Comparison of ENCODE assay signal across 30 cellular contexts in the genomic region with DNA sequence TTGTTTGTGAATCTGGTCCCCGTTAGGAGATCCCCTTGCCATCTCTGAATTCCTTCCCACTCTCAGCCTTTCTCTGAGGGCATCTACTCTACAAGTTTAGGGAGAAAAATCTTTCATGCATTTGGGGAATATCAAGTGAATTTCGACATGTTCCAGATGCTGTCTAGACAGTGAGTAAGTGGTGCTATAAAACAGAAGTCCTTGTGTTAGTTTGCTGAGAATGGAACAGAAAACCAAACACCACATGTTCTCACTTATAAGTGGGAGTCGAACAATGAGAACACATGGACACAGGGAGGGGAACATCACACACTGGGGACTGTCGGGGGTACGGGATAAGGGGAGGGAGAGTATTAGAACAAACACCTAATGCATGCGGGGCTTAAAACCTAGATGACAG.
"Had no signal": no experiment of that assay in that cellular context is flagged by ENCODE, and none has a peak within 500 bp of the region (broad histone marks: within the 10 kb centered on the region; RNA-seq: fewer than 3 reads in every experiment).

No MANE protein-coding gene starts in this region.

- H3K4me1 Mint-ChIP-seq: activated CD4-positive, alpha-beta T cell treated with anti-CD3 and anti-CD28 coated beads for 36 hours; activated naive CD8-positive, alpha-beta T cell treated with anti-CD3 and anti-CD28 coated beads for 36 hours; WTC11 had no signal

- H3K9me3 Mint-ChIP-seq: activated CD4-positive, alpha-beta memory T cell treated with anti-CD3 and anti-CD28 coated beads for 36 hours; activated naive CD8-positive, alpha-beta T cell treated with anti-CD3 and anti-CD28 coated beads for 36 hours; T-helper 1 cell treated with Interleukin-12 subunit alpha and Interleukin-12 subunit beta and Interleukin-4 antibody, amounts not matched to agents 30 μg/mL and 1 μg/mL, for 36 hours; T-helper 2 cell treated with Interferon-gamma antibody and Interleukin-4, amounts not matched to agents 5 μg/mL and 100 μg/mL, for 36 hours had no signal

- DNase-seq: activated CD4-positive, alpha-beta memory T cell treated with anti-CD3 and anti-CD28 coated beads for 36 hours; activated CD4-positive, alpha-beta T cell treated with anti-CD3 and anti-CD28 coated beads for 36 hours; activated CD4-positive, alpha-beta T cell treated with anti-CD3 and anti-CD28 coated beads, Interleukin-2, amount 50 U/mL, for 1 hour; activated CD8-positive, alpha-beta memory T cell treated with anti-CD3 and anti-CD28 coated beads, Interleukin-2, amount 50 U/mL, for 4 hours; activated effector memory CD4-positive, alpha-beta T cell treated with Interleukin-2 at 50 U/mL for 16 hours; activated naive CD4-positive, alpha-beta T cell; activated naive CD4-positive, alpha-beta T cell treated with anti-CD3 and anti-CD28 coated beads, Interleukin-2, amount 50 U/mL, for 16 hours; activated naive CD8-positive, alpha-beta T cell treated with anti-CD3 and anti-CD28 coated beads for 36 hours; activated T-cell treated with anti-CD3 and anti-CD28 coated beads for 4 hours; activated T-cell treated with anti-CD3 and anti-CD28 coated beads, Interleukin-2, amount 50 U/mL, for 48 hours; amniotic stem cell; aorta; brain microvascular endothelial cell; NCI-H1048; NCI-H1105 treated with DMSO at 0.1 percent for 48 hours; NCI-H1436; NCI-H1694; NCI-H1930; NCI-H2081 treated with DMSO at 0.1 percent for 48 hours; NCI-H345; NCI-H524 treated with DMSO at 0.1 percent for 48 hours; SHP77; SJCRH30; SK-N-SH had no signal

- H3K27ac Mint-ChIP-seq: activated CD4-positive, alpha-beta memory T cell treated with anti-CD3 and anti-CD28 coated beads for 36 hours; activated CD4-positive, alpha-beta T cell treated with anti-CD3 and anti-CD28 coated beads for 36 hours; activated naive CD8-positive, alpha-beta T cell treated with anti-CD3 and anti-CD28 coated beads for 36 hours; T-helper 1 cell treated with Interleukin-12 subunit alpha and Interleukin-12 subunit beta and Interleukin-4 antibody, amounts not matched to agents 30 μg/mL and 1 μg/mL, for 36 hours; T-helper 2 cell treated with Interferon-gamma antibody and Interleukin-4, amounts not matched to agents 5 μg/mL and 100 μg/mL, for 36 hours; WTC11 had no signal

- FAIRE-seq: K562 had no signal

- ATAC-seq: activated CD4-positive, alpha-beta T cell treated with anti-CD3 and anti-CD28 coated beads for 36 hours; activated CD4-positive, CD25-positive, alpha-beta regulatory T cell treated with anti-CD3 and anti-CD28 coated beads, Interleukin-2, amount 50 U/mL, for 24 hours; K562; Panc1; WTC11 had no signal

- H3K4me3 ChIP-seq: K562, SJCRH30 had no signal

- H3K4me3 Mint-ChIP-seq: activated CD4-positive, alpha-beta memory T cell treated with anti-CD3 and anti-CD28 coated beads for 36 hours; activated CD4-positive, alpha-beta T cell treated with anti-CD3 and anti-CD28 coated beads for 36 hours; activated naive CD8-positive, alpha-beta T cell treated with anti-CD3 and anti-CD28 coated beads for 36 hours; T-helper 1 cell treated with Interleukin-12 subunit alpha and Interleukin-12 subunit beta and Interleukin-4 antibody, amounts not matched to agents 30 μg/mL and 1 μg/mL, for 36 hours; T-helper 2 cell treated with Interferon-gamma antibody and Interleukin-4, amounts not matched to agents 5 μg/mL and 100 μg/mL, for 36 hours; WTC11 had no signal

- H3K36me3 Mint-ChIP-seq: activated CD4-positive, alpha-beta memory T cell treated with anti-CD3 and anti-CD28 coated beads for 36 hours; activated naive CD8-positive, alpha-beta T cell treated with anti-CD3 and anti-CD28 coated beads for 36 hours; WTC11 had no signal
